Comparison of ENCODE assay signal across 1 cellular context in the genomic region with DNA sequence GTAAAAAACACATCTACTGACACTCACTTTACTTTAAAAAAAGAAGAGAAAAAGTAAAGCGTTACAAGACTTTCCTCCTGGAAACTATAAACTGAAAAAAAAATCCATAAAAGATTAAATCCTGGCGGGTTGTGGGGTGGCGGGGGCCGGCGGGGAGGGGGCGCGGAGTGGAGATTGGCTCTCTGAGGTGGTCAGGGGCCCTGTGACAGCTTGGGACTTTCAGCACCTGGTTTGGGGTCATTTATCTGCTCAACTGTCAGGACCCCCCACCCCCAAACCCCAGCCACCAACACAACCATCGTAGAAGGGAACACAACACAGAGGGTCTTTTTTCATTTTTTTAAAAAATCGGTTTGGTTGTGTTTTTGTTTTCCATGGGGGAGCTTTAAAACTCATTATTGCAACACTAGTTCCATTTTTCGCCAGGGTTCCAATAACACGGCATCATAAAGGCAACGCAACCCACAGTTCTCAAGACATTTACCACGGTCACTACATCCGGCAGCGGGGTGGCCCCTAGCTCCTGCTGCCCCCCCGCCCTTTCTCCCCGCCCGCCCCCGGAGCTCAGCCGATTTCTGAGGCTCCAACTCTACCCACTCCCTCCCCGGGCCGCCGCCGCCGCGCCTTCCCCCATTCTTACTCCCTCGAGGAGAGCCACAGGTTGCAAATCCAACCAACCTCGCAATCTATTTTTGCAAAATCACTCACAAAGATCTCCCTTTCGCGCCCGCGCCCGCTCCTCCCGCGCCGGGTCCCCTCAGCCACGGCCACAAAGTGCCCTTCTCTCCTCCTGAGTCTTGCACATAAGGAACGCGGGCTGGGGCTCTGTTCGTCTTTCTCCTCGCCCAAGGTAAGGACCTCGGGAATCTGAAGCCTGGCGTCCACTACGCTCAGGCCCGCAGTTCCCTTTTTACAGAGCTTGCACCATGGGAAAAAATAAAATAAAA.
TF ChIP-seq lines count a peak whose summit lies in the region.

No MANE protein-coding gene starts in this region.

TF ChIP-seq in K562, 482 proteins besides CTCF, POLR2A, EP300 and RAD21 (continued from another document and continues in another):
- TF ChIP-seq HDAC2 (IDR thresholded peaks at IDR 0.05) (no peak), SIRT6 (IDR thresholded peaks at IDR 0.05; ENCODE audit: low read depth, low read length) (no peak), NFATC3 (IDR thresholded peaks at IDR 0.05) (no peak), ZNF518B (CRISPR knock-in tag; IDR thresholded peaks at IDR 0.05) (no peak), PTRF (tag; IDR thresholded peaks at IDR 0.05) (no peak), KDM1A (IDR thresholded peaks at IDR 0.05) (no peak), ZBTB2 (IDR thresholded peaks at IDR 0.05) (no peak), HNRNPK (IDR thresholded peaks at IDR 0.05; ENCODE audit: low read depth, low read length, poor library complexity, severe bottlenecking) (no peak), POLR3G (IDR thresholded peaks at IDR 0.05; ENCODE audit: extremely low read depth, insufficient read length, insufficient replicate concordance) (no peak), HNRNPUL1 (IDR thresholded peaks at IDR 0.05; ENCODE audit: low read length) (no peak), PHF8 (IDR thresholded peaks at IDR 0.05; ENCODE audit: borderline replicate concordance, low read length) (peak; percentile 30; the same call in 1 of the 2 replicates), GTF2A2 (tag; IDR thresholded peaks at IDR 0.05) (no peak), ZNF311 (CRISPR knock-in tag; IDR thresholded peaks at IDR 0.05) (no peak), FOXK1 (CRISPR knock-in tag; IDR thresholded peaks at IDR 0.05; ENCODE audit: borderline replicate concordance) (no peak), NCOR1 (IDR thresholded peaks at IDR 0.05) (peak; percentile 16; the same call in 1 of the 2 replicates), COPS2 (conservative IDR thresholded peaks at IDR 0.05) (no peak), ZNF780A (CRISPR knock-in tag; IDR thresholded peaks at IDR 0.05) (no peak), REST (CRISPR knock-in tag; IDR thresholded peaks at IDR 0.05; ENCODE audit: low read depth) (no peak), SUPT5H (IDR thresholded peaks at IDR 0.05) (peak; percentile 37; the same call in 1 of the 2 replicates), KAT2B (IDR thresholded peaks at IDR 0.05; ENCODE audit: low read depth, low read length) (no peak), ZNF217 (CRISPR knock-in tag; IDR thresholded peaks at IDR 0.05) (no peak), SRSF9 (IDR thresholded peaks at IDR 0.05; ENCODE audit: borderline replicate concordance, low read depth, low read length) (no peak), CC2D1A (IDR thresholded peaks at IDR 0.05) (no peak), CEBPG (CRISPR knock-in tag; IDR thresholded peaks at IDR 0.05) (no peak), CEBPG (tag; conservative IDR thresholded peaks at IDR 0.05 in 1 of 2, IDR thresholded peaks at IDR 0.05 in 1 of 2) (peak; percentile 55 to 59; a peak in 3 of 4 replicates), ZKSCAN1 (IDR thresholded peaks at IDR 0.05; ENCODE audit: low read depth, low read length) (no peak), BCL6 (CRISPR knock-in tag; IDR thresholded peaks at IDR 0.05) (no peak), RHOXF2B (CRISPR knock-in tag; conservative IDR thresholded peaks at IDR 0.05) (no peak), ZFX (CRISPR knock-in tag; IDR thresholded peaks at IDR 0.05) (0 out of 2 replicates have a peak, but pooled peaks have one; percentile 23), MEF2D (tag; conservative IDR thresholded peaks at IDR 0.05; ENCODE audit: low read depth) (no peak), NFRKB (IDR thresholded peaks at IDR 0.05; ENCODE audit: low read depth) (0 out of 2 replicates have a peak, but pooled peaks have one; percentile 12), SPI1 (IDR thresholded peaks at IDR 0.05; ENCODE audit: borderline replicate concordance, low read depth, low read length) (peak; percentile 59; the same call in 1 of the 2 replicates), CXXC5 (CRISPR knock-in tag; IDR thresholded peaks at IDR 0.05) (0 out of 2 replicates have a peak, but pooled peaks have one; percentile 14), NFE2L1 (tag; IDR thresholded peaks at IDR 0.05; ENCODE audit: borderline replicate concordance, low read depth) (no peak), ZEB2 (IDR thresholded peaks at IDR 0.05) (no peak), HMG20B (CRISPR knock-in tag; IDR thresholded peaks at IDR 0.05) (no peak)
- TF ChIP-seq, protein P1, sequence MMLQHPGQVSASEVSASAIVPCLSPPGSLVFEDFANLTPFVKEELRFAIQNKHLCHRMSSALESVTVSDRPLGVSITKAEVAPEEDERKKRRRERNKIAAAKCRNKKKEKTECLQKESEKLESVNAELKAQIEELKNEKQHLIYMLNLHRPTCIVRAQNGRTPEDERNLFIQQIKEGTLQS (IDR thresholded peaks at IDR 0.05), result no peak
- TF ChIP-seq, protein P1 (CRISPR knock-in tag; conservative IDR thresholded peaks at IDR 0.05), result no peak
- TF ChIP-seq, protein P2, sequence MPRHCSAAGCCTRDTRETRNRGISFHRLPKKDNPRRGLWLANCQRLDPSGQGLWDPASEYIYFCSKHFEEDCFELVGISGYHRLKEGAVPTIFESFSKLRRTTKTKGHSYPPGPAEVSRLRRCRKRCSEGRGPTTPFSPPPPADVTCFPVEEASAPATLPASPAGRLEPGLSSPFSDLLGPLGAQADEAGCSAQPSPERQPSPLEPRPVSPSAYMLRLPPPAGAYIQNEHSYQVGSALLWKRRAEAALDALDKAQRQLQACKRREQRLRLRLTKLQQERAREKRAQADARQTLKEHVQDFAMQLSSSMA (CRISPR knock-in tag; IDR thresholded peaks at IDR 0.05), result no peak
- TF ChIP-seq, protein P3, sequence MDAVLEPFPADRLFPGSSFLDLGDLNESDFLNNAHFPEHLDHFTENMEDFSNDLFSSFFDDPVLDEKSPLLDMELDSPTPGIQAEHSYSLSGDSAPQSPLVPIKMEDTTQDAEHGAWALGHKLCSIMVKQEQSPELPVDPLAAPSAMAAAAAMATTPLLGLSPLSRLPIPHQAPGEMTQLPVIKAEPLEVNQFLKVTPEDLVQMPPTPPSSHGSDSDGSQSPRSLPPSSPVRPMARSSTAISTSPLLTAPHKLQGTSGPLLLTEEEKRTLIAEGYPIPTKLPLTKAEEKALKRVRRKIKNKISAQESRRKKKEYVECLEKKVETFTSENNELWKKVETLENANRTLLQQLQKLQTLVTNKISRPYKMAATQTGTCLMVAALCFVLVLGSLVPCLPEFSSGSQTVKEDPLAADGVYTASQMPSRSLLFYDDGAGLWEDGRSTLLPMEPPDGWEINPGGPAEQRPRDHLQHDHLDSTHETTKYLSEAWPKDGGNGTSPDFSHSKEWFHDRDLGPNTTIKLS (IDR thresholded peaks at IDR 0.05; ENCODE audit: borderline replicate concordance, low read depth), result no peak
- TF ChIP-seq, protein P4, sequence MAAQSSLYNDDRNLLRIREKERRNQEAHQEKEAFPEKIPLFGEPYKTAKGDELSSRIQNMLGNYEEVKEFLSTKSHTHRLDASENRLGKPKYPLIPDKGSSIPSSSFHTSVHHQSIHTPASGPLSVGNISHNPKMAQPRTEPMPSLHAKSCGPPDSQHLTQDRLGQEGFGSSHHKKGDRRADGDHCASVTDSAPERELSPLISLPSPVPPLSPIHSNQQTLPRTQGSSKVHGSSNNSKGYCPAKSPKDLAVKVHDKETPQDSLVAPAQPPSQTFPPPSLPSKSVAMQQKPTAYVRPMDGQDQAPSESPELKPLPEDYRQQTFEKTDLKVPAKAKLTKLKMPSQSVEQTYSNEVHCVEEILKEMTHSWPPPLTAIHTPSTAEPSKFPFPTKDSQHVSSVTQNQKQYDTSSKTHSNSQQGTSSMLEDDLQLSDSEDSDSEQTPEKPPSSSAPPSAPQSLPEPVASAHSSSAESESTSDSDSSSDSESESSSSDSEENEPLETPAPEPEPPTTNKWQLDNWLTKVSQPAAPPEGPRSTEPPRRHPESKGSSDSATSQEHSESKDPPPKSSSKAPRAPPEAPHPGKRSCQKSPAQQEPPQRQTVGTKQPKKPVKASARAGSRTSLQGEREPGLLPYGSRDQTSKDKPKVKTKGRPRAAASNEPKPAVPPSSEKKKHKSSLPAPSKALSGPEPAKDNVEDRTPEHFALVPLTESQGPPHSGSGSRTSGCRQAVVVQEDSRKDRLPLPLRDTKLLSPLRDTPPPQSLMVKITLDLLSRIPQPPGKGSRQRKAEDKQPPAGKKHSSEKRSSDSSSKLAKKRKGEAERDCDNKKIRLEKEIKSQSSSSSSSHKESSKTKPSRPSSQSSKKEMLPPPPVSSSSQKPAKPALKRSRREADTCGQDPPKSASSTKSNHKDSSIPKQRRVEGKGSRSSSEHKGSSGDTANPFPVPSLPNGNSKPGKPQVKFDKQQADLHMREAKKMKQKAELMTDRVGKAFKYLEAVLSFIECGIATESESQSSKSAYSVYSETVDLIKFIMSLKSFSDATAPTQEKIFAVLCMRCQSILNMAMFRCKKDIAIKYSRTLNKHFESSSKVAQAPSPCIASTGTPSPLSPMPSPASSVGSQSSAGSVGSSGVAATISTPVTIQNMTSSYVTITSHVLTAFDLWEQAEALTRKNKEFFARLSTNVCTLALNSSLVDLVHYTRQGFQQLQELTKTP (IDR thresholded peaks at IDR 0.05; ENCODE audit: low read depth in 1 of 2, partially characterized antibody in 2 of 2), result peak in 1 of 2 experiments; percentile 53
- TF ChIP-seq, protein P5, sequence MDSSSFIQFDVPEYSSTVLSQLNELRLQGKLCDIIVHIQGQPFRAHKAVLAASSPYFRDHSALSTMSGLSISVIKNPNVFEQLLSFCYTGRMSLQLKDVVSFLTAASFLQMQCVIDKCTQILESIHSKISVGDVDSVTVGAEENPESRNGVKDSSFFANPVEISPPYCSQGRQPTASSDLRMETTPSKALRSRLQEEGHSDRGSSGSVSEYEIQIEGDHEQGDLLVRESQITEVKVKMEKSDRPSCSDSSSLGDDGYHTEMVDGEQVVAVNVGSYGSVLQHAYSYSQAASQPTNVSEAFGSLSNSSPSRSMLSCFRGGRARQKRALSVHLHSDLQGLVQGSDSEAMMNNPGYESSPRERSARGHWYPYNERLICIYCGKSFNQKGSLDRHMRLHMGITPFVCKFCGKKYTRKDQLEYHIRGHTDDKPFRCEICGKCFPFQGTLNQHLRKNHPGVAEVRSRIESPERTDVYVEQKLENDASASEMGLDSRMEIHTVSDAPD (CRISPR knock-in tag; IDR thresholded peaks at IDR 0.05), result no peak
